Comparison of ENCODE assay signal across 20 cellular contexts in the genomic region with DNA sequence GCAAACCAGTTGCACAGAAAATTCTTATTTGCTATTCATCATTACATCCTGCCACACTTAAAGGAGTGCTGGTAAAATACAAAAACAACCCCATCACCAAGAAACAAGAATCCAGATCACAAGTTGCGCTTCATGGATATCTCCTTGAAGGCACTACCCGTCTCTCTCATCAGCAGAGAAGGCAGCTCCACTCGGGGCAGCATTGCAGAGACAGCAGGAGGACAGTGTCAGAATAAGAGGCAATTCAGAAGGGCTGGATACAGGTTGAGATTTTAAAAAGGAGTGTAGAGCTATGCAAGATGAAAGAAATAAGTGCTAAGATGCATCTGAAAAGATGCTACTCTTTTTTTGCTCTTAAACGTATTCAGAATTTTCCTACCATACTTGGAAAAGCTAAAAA.
A peak's percentile ranks its signal among the peaks of the same experiment; 100 is the strongest.
DNase-seq lines count a peak whose midpoint lies in the region; ATAC-seq, FAIRE-seq and TF ChIP-seq lines count a peak whose summit lies in the region.
"Had no signal": no experiment of that assay in that cellular context is flagged by ENCODE, and none has a peak within 500 bp of the region (broad histone marks: within the 10 kb centered on the region; RNA-seq: fewer than 3 reads in every experiment).

No MANE protein-coding gene starts in this region.

- H3K23ac ChIP-seq in H1 (ENCODE audit: insufficient read length) (no peak overlapping the region), mesendoderm (ENCODE audit: low read length) (no peak overlapping the region), trophoblast cell (ENCODE audit: low read length) (no peak overlapping the region)

- DNase-seq in heart right ventricle (no peak), Right ventricle myocardium superior (no peak), H1 (ENCODE audit: low read depth in 1 of 2, low spot score in 2 of 2) (no peak), mesendoderm (peak; percentile 48), trophoblast cell (no peak), DMS114 treated with DMSO at 0.1 percent for 48 hours (lab: John Stamatoyannopoulos, UW; ENCODE audit: unreplicated experiment) (no peak)
- DNase-seq: 8988T; CD4-positive, alpha-beta memory T cell; DMS79; NCI-H1436; NCI-H2029 treated with DMSO at 0.1 percent for 48 hours; NCI-H2171 treated with DMSO at 0.1 percent for 48 hours; NCI-H510A; SHP77 had no signal

- H4K20me1 ChIP-seq in H1 (replicated peaks in 1 of 2; ENCODE audit: control insufficient read depth in 1 of 2, insufficient read depth in 2 of 2, low read length in 2 of 2): no peaks in the 10 kb centered on the region

- H3K23me2 ChIP-seq in H1 (ENCODE audit: low read depth, low read length): no peaks in the 10 kb centered on the region

- H2BK15ac ChIP-seq in H1 (ENCODE audit: low read length): no peak overlapping the region
- H2BK15ac ChIP-seq in mesendoderm (replicated peaks; ENCODE audit: low read depth): no peak overlapping the region

- TF ChIP-seq EP300 in H1 (IDR thresholded peaks at IDR 0.05; ENCODE audit: borderline replicate concordance in 1 of 2, low read depth in 2 of 2, low read length in 2 of 2): no peak

- no peak for FAIRE-seq in H1 (lab: Jason Lieb, UNC)
- FAIRE-seq: RCC 7860 had no signal

- no peak overlapping the region for H3K18ac ChIP-seq in H1 (ENCODE audit: extremely low read depth, low read length)
- no peak overlapping the region for H3K18ac ChIP-seq in mesendoderm (ENCODE audit: low read length)
- no peak overlapping the region for H3K18ac ChIP-seq in trophoblast cell (ENCODE audit: low read length)

- H3K14ac ChIP-seq in H1 (ENCODE audit: insufficient read length): no peak overlapping the region
- H3K14ac ChIP-seq in trophoblast cell (ENCODE audit: low read length): no peak overlapping the region

- H3K9ac ChIP-seq in H1 (replicated peaks in 1 of 4; ENCODE audit: extremely low read depth in 1 of 4, low read depth in 3 of 4, low read length in 3 of 4) (no peak overlapping the region; a peak in 1 of 7 replicates), mesendoderm (ENCODE audit: low read length) (no peak overlapping the region), trophoblast cell (ENCODE audit: low read length) (no peak overlapping the region)
- H3K9ac ChIP-seq: KMS-11, SK-N-SH had no signal

- no peak overlapping the region for H4K12ac ChIP-seq in trophoblast cell (ENCODE audit: low read depth, low read length)

- H3K4me2 ChIP-seq in H1 (ENCODE audit: insufficient read depth in 1 of 2, low read depth in 2 of 2, low read length in 2 of 2): peak overlapping the region; percentile 45 to 50
- no peak overlapping the region for H3K4me2 ChIP-seq in mesendoderm (ENCODE audit: low read length)
- H3K4me2 ChIP-seq in trophoblast cell (ENCODE audit: low read length): no peak overlapping the region
- H3K4me2 ChIP-seq: KMS-11, SK-N-SH had no signal

- H2BK12ac ChIP-seq in H1 (ENCODE audit: low read depth, low read length) (0 out of 2 replicates have a peak overlapping the region, but pooled peaks have one; percentile 13), trophoblast cell (ENCODE audit: low read length) (no peak overlapping the region)

- H3K56ac ChIP-seq in H1 (replicated peaks; ENCODE audit: insufficient read length, low read depth, low read length) (no peak overlapping the region), mesendoderm (ENCODE audit: low read length) (no peak overlapping the region)

- no peaks in the 10 kb centered on the region; the same call in 1 of the 2 replicates for H3K79me1 ChIP-seq in H1 (ENCODE audit: low read depth, low read length)
- H3K79me1 ChIP-seq in mesendoderm (ENCODE audit: low read length): peaks cover 21% of the 10 kb centered on the region
- H3K79me1 ChIP-seq in trophoblast cell (ENCODE audit: low read length): no peaks in the 10 kb centered on the region

- H2BK120ac ChIP-seq in H1 (replicated peaks; ENCODE audit: low read depth, low read length) (no peak overlapping the region), mesendoderm (ENCODE audit: low read depth, low read length) (no peak overlapping the region), trophoblast cell (ENCODE audit: insufficient read depth, low read length, poor library complexity) (no peak overlapping the region)

- H2BK5ac ChIP-seq in H1 (ENCODE audit: low read depth, low read length) (peak overlapping the region; percentile 50; the same call in 1 of the 2 replicates), mesendoderm (ENCODE audit: low read length) (no peak overlapping the region), trophoblast cell (ENCODE audit: low read depth, low read length, poor library complexity) (no peak overlapping the region)

- intact Hi-C loops in heart right ventricle (cut with DNase I) (no loop called here), Right ventricle myocardium superior (cut with DNase I) (no loop called here)

- no peak for TF ChIP-seq POLR2A in H1 (IDR thresholded peaks at IDR 0.05; ENCODE audit: control extremely low read depth in 1 of 2, low read depth in 2 of 2, low read length in 2 of 2)

- H3K79me2 ChIP-seq in H1 (ENCODE audit: control insufficient read depth in 1 of 2, insufficient read depth in 2 of 2, low read length in 2 of 2) (peaks cover 3 to 9% of the 10 kb centered on the region in 2 experiments; a peak in 2 of 4 replicates), mesendoderm (ENCODE audit: control insufficient read depth, insufficient read depth, low read length) (peaks cover 19% of the 10 kb centered on the region), trophoblast cell (ENCODE audit: control insufficient read depth, insufficient read depth, low read length, poor library complexity) (no peaks in the 10 kb centered on the region)

- H3K27me3 ChIP-seq in heart right ventricle (no peaks in the 10 kb centered on the region), H1 (replicated peaks in 1 of 4; ENCODE audit: control insufficient read depth in 3 of 4, extremely low read depth in 1 of 4, insufficient read depth in 3 of 4, low read length in 3 of 4) (no peaks in the 10 kb centered on the region), mesendoderm (ENCODE audit: insufficient read depth, low read length, poor library complexity) (no peaks in the 10 kb centered on the region), trophoblast cell (ENCODE audit: insufficient read depth, low read length) (no peaks in the 10 kb centered on the region)

- H4K91ac ChIP-seq in H1 (replicated peaks; ENCODE audit: insufficient read length, low read length): no peak overlapping the region
- no peak overlapping the region for H4K91ac ChIP-seq in trophoblast cell (ENCODE audit: low read depth, low read length)

- H2BK20ac ChIP-seq in H1 (ENCODE audit: low read length): no peak overlapping the region

- POLR2A ChIA-PET in H1 (lab: Charles Lee; ENCODE audit: partially characterized antibody): interaction anchor here (1.5 to 1.7 kb wide), 2 partner anchors 11 to 24 kb away, joined by 3 to 6 read pairs; no protein-coding TSS in a partner anchor

- H3K4ac ChIP-seq in H1 (replicated peaks; ENCODE audit: insufficient read length, low read depth, low read length): no peak overlapping the region
- H3K4ac ChIP-seq in mesendoderm (ENCODE audit: low read depth, low read length): no peak overlapping the region
- H3K4ac ChIP-seq in trophoblast cell (ENCODE audit: low read depth, low read length): no peak overlapping the region

- H4K5ac ChIP-seq in H1 (ENCODE audit: insufficient read length, low read depth, low read length) (no peak overlapping the region), mesendoderm (ENCODE audit: low read length) (no peak overlapping the region)

- CTCF ChIA-PET in H1 (lab: Charles Lee; ENCODE audit: partially characterized antibody): interaction anchor here (0.6 to 2.3 kb wide), 4 partner anchors 9 to 90 kb away, joined by 3 to 12 read pairs (median 4); no protein-coding TSS in a partner anchor

- peak overlapping the region in 1 of 10 donors; percentile 2 for H3K4me3 ChIP-seq in heart right ventricle
- peak overlapping the region in 1 of 4 experiments; percentile 35; a peak in 1 of 8 replicates for H3K4me3 ChIP-seq in H1 (ENCODE audit: extremely low read depth in 1 of 4, insufficient read depth in 2 of 4, low read depth in 3 of 4, low read length in 4 of 4)
- no peak overlapping the region for H3K4me3 ChIP-seq in mesendoderm (ENCODE audit: low read length)
- no peak overlapping the region for H3K4me3 ChIP-seq in trophoblast cell (ENCODE audit: low read depth, low read length)

- H3K9me3 ChIP-seq in heart right ventricle (no peaks in the 10 kb centered on the region), H1 (ENCODE audit: insufficient read depth in 2 of 2, low read depth in 1 of 2, low read length in 1 of 2) (no peaks in the 10 kb centered on the region), trophoblast cell (ENCODE audit: insufficient read depth, low read depth, low read length) (no peaks in the 10 kb centered on the region)
- H3K9me3 ChIP-seq: SK-N-SH had no signal

- TF ChIP-seq CTCF in heart right ventricle (IDR thresholded peaks at IDR 0.05): no peak
- no peak for TF ChIP-seq CTCF in H1 (IDR thresholded peaks at IDR 0.05; ENCODE audit: control extremely low read depth in 1 of 3, insufficient read depth in 1 of 3, low read depth in 1 of 3, low read length in 3 of 3)

- no peak overlapping the region for H2AFZ ChIP-seq in H1 (ENCODE audit: low read length)
- no peak overlapping the region for H2AFZ ChIP-seq in trophoblast cell (ENCODE audit: insufficient read depth, low read length, poor library complexity)

- WGBS in heart right ventricle, 2 donors: 22 to 23% methylated on average over 4 of the region's 4 CpGs
- 24% methylated on average over 4 of the region's 4 CpGs; no CpG with 5 or more reads in 1 of the 2 experiments for WGBS in H1 (ENCODE audit: extremely low coverage in 1 of 2, insufficient coverage in 1 of 2, insufficient read length in 1 of 2, insufficient replicate concordance in 2 of 2, low coverage in 1 of 2, low lambda C conversion rate in 2 of 2, missing lambda C conversion rate in 1 of 2), 2 experiments
- no CpG with 5 or more reads among the region's 4 CpGs for WGBS in mesendoderm (ENCODE audit: extremely low coverage, insufficient coverage, low lambda C conversion rate)
- no CpG with 5 or more reads among the region's 4 CpGs for WGBS in trophoblast cell (ENCODE audit: extremely low coverage, insufficient coverage, insufficient read length)

- H2AK5ac ChIP-seq in H1 (ENCODE audit: low read depth, low read length) (no peak overlapping the region), mesendoderm (ENCODE audit: low read length) (no peak overlapping the region), trophoblast cell (ENCODE audit: low read length) (no peak overlapping the region)

- H3K36me3 ChIP-seq in heart right ventricle (no peaks in the 10 kb centered on the region), H1 (ENCODE audit: control insufficient read depth in 2 of 4, insufficient read depth in 4 of 4, low read length in 3 of 4) (no peaks in the 10 kb centered on the region; a peak in 1 of 8 replicates), mesendoderm (ENCODE audit: control insufficient read depth, insufficient read depth, low read length) (peaks cover 2% of the 10 kb centered on the region), trophoblast cell (ENCODE audit: control insufficient read depth in 1 of 2, insufficient read depth in 2 of 2, low read length in 2 of 2) (no peaks in the 10 kb centered on the region)

- H3K4me1 ChIP-seq in heart right ventricle: peaks cover 4 to 40% (median 20%) of the 10 kb centered on the region in 9 donors
- H3K4me1 ChIP-seq in H1 (replicated peaks in 1 of 4; ENCODE audit: control insufficient read depth in 3 of 4, insufficient read depth in 4 of 4, low read length in 3 of 4): peaks cover 10 to 22% (median 16%) of the 10 kb centered on the region in 4 experiments
- peaks cover 10% of the 10 kb centered on the region for H3K4me1 ChIP-seq in mesendoderm (ENCODE audit: control insufficient read depth, low read depth, low read length)
- peaks cover 4 to 6% of the 10 kb centered on the region in 2 experiments for H3K4me1 ChIP-seq in trophoblast cell (ENCODE audit: control insufficient read depth in 1 of 2, insufficient read depth in 2 of 2, low read length in 2 of 2)

- no peak for TF ChIP-seq RAD21 in H1 (IDR thresholded peaks at IDR 0.05 in 1 of 2, conservative IDR thresholded peaks at IDR 0.05 in 1 of 2; ENCODE audit: low read depth in 2 of 2, low read length in 2 of 2)

- peak overlapping the region; percentile 7 to 81 (median 65) for H3K27ac ChIP-seq in heart right ventricle
- H3K27ac ChIP-seq in H1 (ENCODE audit: low read depth, low read length): no peak overlapping the region
- no peak overlapping the region for H3K27ac ChIP-seq in mesendoderm (ENCODE audit: low read depth, low read length)
- H3K27ac ChIP-seq in trophoblast cell (ENCODE audit: low read depth, low read length): no peak overlapping the region
- H3K27ac ChIP-seq: KMS-11 had no signal

- H4K8ac ChIP-seq in H1 (ENCODE audit: extremely low read depth, insufficient read depth, low read length) (no peak overlapping the region), mesendoderm (ENCODE audit: low read depth, low read length) (no peak overlapping the region), trophoblast cell (ENCODE audit: low read depth, low read length) (no peak overlapping the region)

- ATAC-seq in heart right ventricle (no peak), Right ventricle myocardium superior (ENCODE audit: poor library complexity) (no peak), GM21528 (IDR thresholded peaks at IDR 0.05; ENCODE audit: low FRiP score, unreplicated experiment) (no peak), GM18511 (IDR thresholded peaks at IDR 0.05; ENCODE audit: unreplicated experiment) (no peak)
- ATAC-seq: HCT116 had no signal

Comparison
In these comparisons a context has a peak if more than half of its experiments do, and no peak if none do; other contexts are left out.
1. H3K27ac ChIP-seq: peak in heart right ventricle (10 of 10); none in H1 (single experiment), mesendoderm (single experiment) and trophoblast cell (single experiment).
2. H3K4me2 ChIP-seq: peak in H1 (2 of 2); none in mesendoderm (single experiment) and trophoblast cell (single experiment).